9 cellular contexts compared by ENCODE assay signal in genomic region chr2:10072656-10073480, GRCh38. TPM values are rescaled to one million over a fixed set of nuclear protein-coding genes. Genes with fewer than 3 reads are reported as not detected.
A peak's percentile ranks its signal among the peaks of the same experiment; 100 is the strongest.
DNase-seq lines count a peak whose midpoint lies in the region; ATAC-seq, FAIRE-seq and TF ChIP-seq lines count a peak whose summit lies in the region.
"Had no signal": no experiment of that assay in that cellular context is flagged by ENCODE, and none has a peak within 500 bp of the region (broad histone marks: within the 10 kb centered on the region; RNA-seq: fewer than 3 reads in every experiment).

No MANE protein-coding gene starts in this region.

- 0 out of 2 replicates have a peak, but pooled peaks cover 2% of the 10 kb centered on the region for H3K23me2 ChIP-seq in H1 (ENCODE audit: low read depth, low read length)

- intact Hi-C loops in CD4-positive, alpha-beta T cell (cut with DNase I, micrococcal nuclease), result loop anchor here (1.0 to 10.0 kb wide), 4 partner anchors 24 to 596 kb away; no protein-coding TSS in a partner anchor

- H3K27ac Mint-ChIP-seq in CD4-positive, alpha-beta T cell, result no peak overlapping the region
- H3K27ac Mint-ChIP-seq in mesothelial cell of epicardium, result no peak overlapping the region

- POLR2A ChIA-PET in CD4-positive, alpha-beta T cell (lab: Charles Lee), result interaction anchor here (0.7 to 3.4 kb wide), 4 partner anchors 360 to 453 kb away, joined by 3 to 25 read pairs (median 4); no protein-coding TSS in a partner anchor
- POLR2A ChIA-PET in H1 (lab: Charles Lee; ENCODE audit: partially characterized antibody), result interaction anchor here (0.7 to 1.3 kb wide), 5 partner anchors 13 to 48 kb away, joined by 3 to 4 read pairs (median 4); no protein-coding TSS in a partner anchor

- H3K27me3 ChIP-seq in CD4-positive, alpha-beta T cell (ENCODE audit: control insufficient read depth, insufficient read depth, low read length), result peaks cover 36% of the 10 kb centered on the region
- peaks cover 0 to under 1% (median 0%) of the 10 kb centered on the region in 4 experiments; a peak in 1 of 7 replicates for H3K27me3 ChIP-seq in H1 (replicated peaks in 1 of 4; ENCODE audit: control insufficient read depth in 3 of 4, extremely low read depth in 1 of 4, insufficient read depth in 3 of 4, low read length in 3 of 4)

- H3K56ac ChIP-seq in H1 (replicated peaks; ENCODE audit: insufficient read length, low read depth, low read length), result no peak overlapping the region

- TF ChIP-seq RAD21 in H1 (IDR thresholded peaks at IDR 0.05 in 1 of 2, conservative IDR thresholded peaks at IDR 0.05 in 1 of 2; ENCODE audit: low read depth in 2 of 2, low read length in 2 of 2), result peak; percentile 76 to 82

- peak; percentile 90 for FAIRE-seq in H1 (lab: Jason Lieb, UNC)

- H3K4me1 ChIP-seq in H1 (replicated peaks in 1 of 4; ENCODE audit: control insufficient read depth in 3 of 4, insufficient read depth in 4 of 4, low read length in 3 of 4), result peaks cover 0 to 12% (median 7%) of the 10 kb centered on the region in 4 experiments; a peak in 2 of 7 replicates

- H3K79me2 ChIP-seq in H1 (ENCODE audit: control insufficient read depth in 1 of 2, insufficient read depth in 2 of 2, low read length in 2 of 2), result no peaks in the 10 kb centered on the region

- H2BK12ac ChIP-seq in H1 (ENCODE audit: low read depth, low read length), result no peak overlapping the region

- no peak overlapping the region for H2AK5ac ChIP-seq in H1 (ENCODE audit: low read depth, low read length)

- H2BK20ac ChIP-seq in H1 (ENCODE audit: low read length), result no peak overlapping the region

- no peaks in the 10 kb centered on the region for H3K36me3 Mint-ChIP-seq in CD4-positive, alpha-beta T cell (ENCODE audit: low read depth)
- no peaks in the 10 kb centered on the region for H3K36me3 Mint-ChIP-seq in mesothelial cell of epicardium

- peak; percentile 61 to 78 (median 68) for DNase-seq in CD4-positive, alpha-beta T cell
- DNase-seq in HT1080 (ENCODE audit: low read depth) (peak; percentile 82), NOMO-1 (lab: John Stamatoyannopoulos, UW; ENCODE audit: unreplicated experiment in 2 of 2) (peak; percentile 87 to 92), H1 (ENCODE audit: low read depth in 1 of 2, low spot score in 2 of 2) (peak; percentile 43 to 82), mesothelial cell of epicardium (ENCODE audit: low spot score in 2 of 2, unreplicated experiment in 2 of 2) (peak; percentile 69 to 83)
- DNase-seq in activated CD8-positive, alpha-beta memory T cell treated with anti-CD3 and anti-CD28 coated beads for 24 hours, result peak; percentile 85
- peak; percentile 48 to 61 for DNase-seq in stimulated activated CD8-positive, alpha-beta memory T cell treated with anti-CD3 and anti-CD28 coated beads, Interleukin-4, amount 100 ng/mL, for 1 hour (ENCODE audit: low read depth in 2 of 2, low spot score in 1 of 2)

- no peak overlapping the region for H3K4me3 ChIP-seq in H1 (ENCODE audit: extremely low read depth in 1 of 4, insufficient read depth in 2 of 4, low read depth in 3 of 4, low read length in 4 of 4)

- no peak overlapping the region for H2AFZ ChIP-seq in H1 (ENCODE audit: low read length)

- TF ChIP-seq EP300 in H1 (IDR thresholded peaks at IDR 0.05; ENCODE audit: borderline replicate concordance in 1 of 2, low read depth in 2 of 2, low read length in 2 of 2), result no peak

- no peak overlapping the region for H3K27ac ChIP-seq in CD4-positive, alpha-beta T cell (ENCODE audit: low read depth, low read length)
- no peak overlapping the region for H3K27ac ChIP-seq in H1 (ENCODE audit: low read depth, low read length)

- H4K91ac ChIP-seq in H1 (replicated peaks; ENCODE audit: insufficient read length, low read length), result no peak overlapping the region

- H4K5ac ChIP-seq in H1 (ENCODE audit: insufficient read length, low read depth, low read length), result no peak overlapping the region

- H4K20me1 ChIP-seq in H1 (replicated peaks in 1 of 2; ENCODE audit: control insufficient read depth in 1 of 2, insufficient read depth in 2 of 2, low read length in 2 of 2), result no peaks in the 10 kb centered on the region

- H3K9me3 Mint-ChIP-seq in CD4-positive, alpha-beta T cell, result no peaks in the 10 kb centered on the region
- peaks cover 5% of the 10 kb centered on the region for H3K9me3 Mint-ChIP-seq in mesothelial cell of epicardium

- peak; percentile 73 for TF ChIP-seq CTCF in CD4-positive, alpha-beta T cell (IDR thresholded peaks at IDR 0.05)
- TF ChIP-seq CTCF in H1 (IDR thresholded peaks at IDR 0.05; ENCODE audit: control extremely low read depth in 1 of 3, insufficient read depth in 1 of 3, low read depth in 1 of 3, low read length in 3 of 3), result peak; percentile 84 to 90 (median 89)
- TF ChIP-seq CTCF in mesothelial cell of epicardium (IDR thresholded peaks at IDR 0.05; ENCODE audit: unreplicated experiment), result peak; percentile 86

- H3K18ac ChIP-seq in H1 (ENCODE audit: extremely low read depth, low read length), result no peak overlapping the region

- no peak overlapping the region for H3K4ac ChIP-seq in H1 (replicated peaks; ENCODE audit: insufficient read length, low read depth, low read length)

- H3K4me3 Mint-ChIP-seq in CD4-positive, alpha-beta T cell, result no peak overlapping the region
- no peak overlapping the region for H3K4me3 Mint-ChIP-seq in mesothelial cell of epicardium
- H3K4me3 Mint-ChIP-seq: IgD-negative memory B cell had no signal

- no peak for TF ChIP-seq POLR2A in H1 (IDR thresholded peaks at IDR 0.05; ENCODE audit: control extremely low read depth in 1 of 2, low read depth in 2 of 2, low read length in 2 of 2)

- peak overlapping the region in 1 of 2 experiments; percentile 18; a peak in 1 of 4 replicates for H3K4me2 ChIP-seq in H1 (ENCODE audit: insufficient read depth in 1 of 2, low read depth in 2 of 2, low read length in 2 of 2)

- no peak overlapping the region for H3K14ac ChIP-seq in H1 (ENCODE audit: insufficient read length)

- peak overlapping the region; percentile 35; the same call in 1 of the 2 replicates for H4K8ac ChIP-seq in H1 (ENCODE audit: extremely low read depth, insufficient read depth, low read length)

- no peak overlapping the region for H3K9ac ChIP-seq in H1 (replicated peaks in 1 of 4; ENCODE audit: extremely low read depth in 1 of 4, low read depth in 3 of 4, low read length in 3 of 4)

- CTCF ChIA-PET in CD4-positive, alpha-beta T cell (lab: Charles Lee), result interaction anchor here (0.6 to 5.2 kb wide), 34 partner anchors 9 to 580 kb away, joined by 3 to 64 read pairs (median 4); partner anchors contain the start of gene ODC1
- CTCF ChIA-PET in H1 (lab: Charles Lee; ENCODE audit: partially characterized antibody), result interaction anchor here (0.5 to 20.0 kb wide), 44 partner anchors 9 to 383 kb away, joined by 3 to 429 read pairs (median 4); no protein-coding TSS in a partner anchor

- peaks cover 47% of the 10 kb centered on the region for H3K27me3 Mint-ChIP-seq in CD4-positive, alpha-beta T cell
- peaks cover 47% of the 10 kb centered on the region for H3K27me3 Mint-ChIP-seq in mesothelial cell of epicardium (ENCODE audit: low read depth)

- peaks cover 5% of the 10 kb centered on the region for H3K4me1 Mint-ChIP-seq in CD4-positive, alpha-beta T cell (ENCODE audit: low read depth)
- peaks cover 4% of the 10 kb centered on the region for H3K4me1 Mint-ChIP-seq in mesothelial cell of epicardium

- no peak overlapping the region for H2BK5ac ChIP-seq in H1 (ENCODE audit: low read depth, low read length)

- WGBS in H1 (ENCODE audit: extremely low coverage in 1 of 2, insufficient coverage in 1 of 2, insufficient read length in 1 of 2, insufficient replicate concordance in 2 of 2, low coverage in 1 of 2, low lambda C conversion rate in 2 of 2, missing lambda C conversion rate in 1 of 2), 2 experiments, result 34% methylated on average over 11 of the region's 20 CpGs; no CpG with 5 or more reads in 1 of the 2 experiments

- no peaks in the 10 kb centered on the region for H3K79me1 ChIP-seq in H1 (ENCODE audit: low read depth, low read length)

- ATAC-seq in CD4-positive, alpha-beta T cell (ENCODE audit: poor library complexity), result peak; percentile 98
- ATAC-seq in GM19455 (IDR thresholded peaks at IDR 0.05; ENCODE audit: unreplicated experiment), result peak; percentile 81

- no peak overlapping the region; the same call in 1 of the 2 replicates for H2BK15ac ChIP-seq in H1 (ENCODE audit: low read length)

- no peaks in the 10 kb centered on the region for H3K36me3 ChIP-seq in H1 (ENCODE audit: control insufficient read depth in 2 of 4, insufficient read depth in 4 of 4, low read length in 3 of 4)

- no peak overlapping the region for H2BK120ac ChIP-seq in H1 (replicated peaks; ENCODE audit: low read depth, low read length)

- no peak overlapping the region for H3K23ac ChIP-seq in H1 (ENCODE audit: insufficient read length)

- no peaks in the 10 kb centered on the region for H3K9me3 ChIP-seq in CD4-positive, alpha-beta T cell (ENCODE audit: control insufficient read depth, low read length)
- H3K9me3 ChIP-seq in H1 (ENCODE audit: insufficient read depth in 2 of 2, low read depth in 1 of 2, low read length in 1 of 2), result no peaks in the 10 kb centered on the region

RNA-seq across cellular contexts. Expression of gene CYS1, which starts 7.3 kb away (rescaled TPM):
- not detected for total RNA-seq in CD4-positive, alpha-beta T cell
- total RNA-seq in HT1080 (2014; rRNA removed; shearing (Covaris generic)), result 0.05 and 0.10 TPM in 2 replicates
- polyA plus RNA-seq in HT1080 (2015; cell fraction: cytosol; rRNA removed), result 0.06 and 0.09 TPM in 2 replicates
- 0.16 TPM in 1 of 2 replicates, not detected in the other for polyA plus RNA-seq in HT1080 (2015; cell fraction: nucleus; rRNA removed)
- 0.13 and 0.25 TPM in 2 replicates for total RNA-seq in H1 (2021; fragmentation: NEBNext Ultra II Directional; extraction: Animal tissue kit (Norgen Biotek cat#: 25700))
- polyA plus RNA-seq in H1 (2011; rRNA removed), result 0.09 and 0.57 TPM in 2 replicates
- 0.32 TPM for polyA plus RNA-seq in H1 (2011; cell fraction: cytosol; rRNA removed)
- polyA plus RNA-seq in H1 (2011; cell fraction: nucleus; rRNA removed), result 0.47 TPM
- 0.16 to 0.46 TPM (median 0.30 TPM) in 4 replicates for polyA plus RNA-seq in H1 (2012, experiment 1 of 2)
- 0.17 TPM for polyA plus RNA-seq in H1 (2012, experiment 2 of 2)
- 0.59 TPM for polyA plus RNA-seq in H1 (2013, experiment 1 of 2)
- 0.28 TPM for polyA plus RNA-seq in H1 (2013, experiment 2 of 2)
- 0.05 and 0.19 TPM in 2 replicates for polyA minus RNA-seq in H1 (2011; rRNA and poly(A)+ RNA removed)
- not detected for polyA minus RNA-seq in H1 (2011; cell fraction: cytosol; rRNA and poly(A)+ RNA removed)
- polyA minus RNA-seq in H1 (2011; cell fraction: nucleus; rRNA and poly(A)+ RNA removed), result not detected
- 1.3 to 1.4 TPM (median 1.3 TPM) in 3 replicates for total RNA-seq in mesothelial cell of epicardium
- polyA plus RNA-seq: IgD-negative memory B cell had no signal

RNA-seq across cellular contexts. Expression of gene KLF11, which starts 29.5 kb away (rescaled TPM):
- total RNA-seq in CD4-positive, alpha-beta T cell, result 10 to 100 TPM; 26.7 to 29.6 TPM
- 2.9 and 3.7 TPM in 2 replicates for total RNA-seq in HT1080 (2014; rRNA removed; shearing (Covaris generic))
- 6.3 and 7.4 TPM in 2 replicates for polyA plus RNA-seq in HT1080 (2015; cell fraction: cytosol; rRNA removed)
- 4.1 and 5.1 TPM in 2 replicates for polyA plus RNA-seq in HT1080 (2015; cell fraction: nucleus; rRNA removed)
- 4.6 and 6.4 TPM in 2 replicates for total RNA-seq in H1 (2021; fragmentation: NEBNext Ultra II Directional; extraction: Animal tissue kit (Norgen Biotek cat#: 25700))
- 8.6 and 10.1 TPM in 2 replicates for polyA plus RNA-seq in H1 (2011; rRNA removed)
- 8.1 TPM for polyA plus RNA-seq in H1 (2011; cell fraction: cytosol; rRNA removed)
- polyA plus RNA-seq in H1 (2011; cell fraction: nucleus; rRNA removed), result 7.3 TPM
- polyA plus RNA-seq in H1 (2012, experiment 1 of 2), result 4.5 to 8.2 TPM (median 5.7 TPM) in 4 replicates
- 1.9 TPM for polyA plus RNA-seq in H1 (2012, experiment 2 of 2)
- 3.8 TPM for polyA plus RNA-seq in H1 (2013, experiment 1 of 2)
- polyA plus RNA-seq in H1 (2013, experiment 2 of 2), result 4.2 TPM
- polyA minus RNA-seq in H1 (2011; rRNA and poly(A)+ RNA removed), result 23.2 and 30.8 TPM in 2 replicates
- polyA minus RNA-seq in H1 (2011; cell fraction: cytosol; rRNA and poly(A)+ RNA removed), result 7.7 TPM
- 7.2 TPM for polyA minus RNA-seq in H1 (2011; cell fraction: nucleus; rRNA and poly(A)+ RNA removed)
- total RNA-seq in mesothelial cell of epicardium, result 14.0 to 15.8 TPM (median 14.5 TPM) in 3 replicates

RNA-seq across cellular contexts. Expression of gene RRM2, which starts 49.7 kb away (rescaled TPM):
- total RNA-seq in CD4-positive, alpha-beta T cell, result 1 to 10 TPM; 1.4 to 1.6 TPM
- total RNA-seq in HT1080 (2014; rRNA removed; shearing (Covaris generic)), result 98.1 and 195 TPM in 2 replicates
- polyA plus RNA-seq in HT1080 (2015; cell fraction: cytosol; rRNA removed), result 144 and 151 TPM in 2 replicates
- polyA plus RNA-seq in HT1080 (2015; cell fraction: nucleus; rRNA removed), result 165 and 180 TPM in 2 replicates
- total RNA-seq in H1 (2021; fragmentation: NEBNext Ultra II Directional; extraction: Animal tissue kit (Norgen Biotek cat#: 25700)), result 215 and 228 TPM in 2 replicates
- 37.7 and 58.8 TPM in 2 replicates for polyA plus RNA-seq in H1 (2011; rRNA removed)
- polyA plus RNA-seq in H1 (2011; cell fraction: cytosol; rRNA removed), result 42.1 TPM
- polyA plus RNA-seq in H1 (2011; cell fraction: nucleus; rRNA removed), result 79.0 TPM
- 130 to 156 TPM (median 139 TPM) in 4 replicates for polyA plus RNA-seq in H1 (2012, experiment 1 of 2)
- polyA plus RNA-seq in H1 (2012, experiment 2 of 2), result 24.6 TPM
- polyA plus RNA-seq in H1 (2013, experiment 1 of 2), result 102 TPM
- polyA plus RNA-seq in H1 (2013, experiment 2 of 2), result 111 TPM
- polyA minus RNA-seq in H1 (2011; rRNA and poly(A)+ RNA removed), result 50.6 and 53.5 TPM in 2 replicates
- polyA minus RNA-seq in H1 (2011; cell fraction: cytosol; rRNA and poly(A)+ RNA removed), result 104 TPM
- polyA minus RNA-seq in H1 (2011; cell fraction: nucleus; rRNA and poly(A)+ RNA removed), result 131 TPM
- total RNA-seq in mesothelial cell of epicardium, result 30.8 to 35.7 TPM (median 32.7 TPM) in 3 replicates

Comparison
In these comparisons a context has a peak if more than half of its experiments do, and no peak if none do; other contexts are left out.
1. RNA of gene RRM2, which starts 49.7 kb away (total RNA-seq): 215 to 228 TPM in H1, 98.1 to 195 TPM in HT1080 and 30.8 to 35.7 TPM in mesothelial cell of epicardium; 1.4 to 1.6 TPM in CD4-positive, alpha-beta T cell; every median in the first group is over 10 times any median in the second.
2. Peak in every context shown above with its lines, with median percentiles within 50 percentile points of each other: DNase-seq and CTCF ChIP-seq.